Comparison of ENCODE assay signal across 27 cellular contexts in the genomic region with DNA sequence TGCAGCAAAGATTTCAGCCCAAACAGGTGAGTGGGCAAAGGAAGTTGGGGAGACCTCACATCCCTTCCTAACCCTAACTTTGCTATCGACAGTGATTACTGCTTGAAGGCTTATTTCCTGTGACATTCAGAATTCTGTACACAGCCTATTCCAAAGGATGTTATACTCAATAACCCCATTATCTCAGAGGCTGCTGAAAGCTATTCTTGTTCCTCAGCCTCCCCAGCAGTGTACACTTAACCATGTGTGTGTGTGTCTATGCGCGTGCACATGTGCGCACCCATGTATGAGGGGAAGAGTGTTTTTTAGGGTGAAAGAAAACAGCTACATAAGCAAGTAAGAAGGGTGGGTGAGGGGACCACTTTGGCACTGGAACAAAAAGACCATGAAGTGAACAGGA.
A peak's percentile ranks its signal among the peaks of the same experiment; 100 is the strongest.
DNase-seq lines count a peak whose midpoint lies in the region; ATAC-seq, FAIRE-seq and TF ChIP-seq lines count a peak whose summit lies in the region.
"Had no signal": no experiment of that assay in that cellular context is flagged by ENCODE, and none has a peak within 500 bp of the region (broad histone marks: within the 10 kb centered on the region; RNA-seq: fewer than 3 reads in every experiment).

No MANE protein-coding gene starts in this region.

- TF ChIP-seq CTCF in right atrium auricular region (IDR thresholded peaks at IDR 0.05) = no peak
- TF ChIP-seq CTCF in bronchial epithelial cell (IDR thresholded peaks at IDR 0.05; ENCODE audit: insufficient read depth, low read length, severe bottlenecking) = no peak
- no peak for TF ChIP-seq CTCF in neural crest cell (conservative IDR thresholded peaks at IDR 0.05)

- peak overlapping the region; percentile 8 for H3K4me3 Mint-ChIP-seq in neural crest cell

- H3K9me3 Mint-ChIP-seq in neural crest cell = no peaks in the 10 kb centered on the region

- H3K27ac Mint-ChIP-seq in neural crest cell (ENCODE audit: unreplicated experiment) = peak overlapping the region; percentile 21

- H3K4me3 ChIP-seq in right atrium auricular region = no peak overlapping the region
- H3K4me3 ChIP-seq in bronchial epithelial cell (ENCODE audit: low read depth, low read length) = no peak overlapping the region
- H3K4me3 ChIP-seq: SJSA1 had no signal

- no peaks in the 10 kb centered on the region for H3K27me3 Mint-ChIP-seq in neural crest cell (ENCODE audit: low read depth)

- H3K9me3 ChIP-seq in right atrium auricular region = no peaks in the 10 kb centered on the region
- H3K9me3 ChIP-seq: SJSA1 had no signal

- peak; percentile 76 for FAIRE-seq in bronchial epithelial cell (lab: Jason Lieb, UNC)
- FAIRE-seq: GM18507, HepG2 had no signal

- no peaks in the 10 kb centered on the region for H3K36me3 Mint-ChIP-seq in neural crest cell (ENCODE audit: low read depth)

- peaks cover 32% of the 10 kb centered on the region for H3K4me1 Mint-ChIP-seq in neural crest cell

- peak; percentile 24 for ATAC-seq in left ventricle myocardium superior
- ATAC-seq in GM21515 (IDR thresholded peaks at IDR 0.05; ENCODE audit: unreplicated experiment) = no peak
- no peak for ATAC-seq in stimulated activated naive CD8-positive, alpha-beta T cell treated with anti-CD3 and anti-CD28 coated beads, Interleukin-15, Interleukin-2, amounts not matched to agents 100 U/mL and 50 U/mL, for 24 hours
- ATAC-seq: HCT116, HepG2, PC-3, Right ventricle myocardium inferior had no signal

- DNase-seq in left ventricle myocardium superior = no peak
- DNase-seq in right atrium auricular region (ENCODE audit: low spot score) = no peak
- no peak for DNase-seq in bronchial epithelial cell (ENCODE audit: low read depth)
- DNase-seq in medulla oblongata (ENCODE audit: extremely low spot score) = peak; percentile 18
- no peak for DNase-seq in neural crest cell (ENCODE audit: low read depth, low spot score)
- DNase-seq in NCI-H748 (lab: John Stamatoyannopoulos, UW; ENCODE audit: unreplicated experiment) = no peak
- no peak for DNase-seq in stimulated activated naive CD8-positive, alpha-beta T cell treated with anti-CD3 and anti-CD28 coated beads, Interleukin-15, Interleukin-2, amounts not matched to agents 100 U/mL and 50 U/mL, for 24 hours
- DNase-seq: 8988T; ACHN; DMS153; KBM-7; MV-4-11; NCI-H1105; NCI-H1436 treated with DMSO at 0.1 percent for 48 hours; NCI-H187 treated with DMSO at 0.1 percent for 48 hours; NCI-H2171 treated with DMSO at 0.1 percent for 48 hours; NCI-H345; NCI-H510A treated with DMSO at 0.1 percent for 48 hours; NCI-H748 treated with DMSO at 0.1 percent for 48 hours; NK-92 treated with Interleukin-12 subunit alpha and Interleukin-12 subunit beta, amount 100 ng/mL, for 24 hours; PC-3 had no signal

- H3K27me3 ChIP-seq in right atrium auricular region (no peaks in the 10 kb centered on the region), bronchial epithelial cell (ENCODE audit: control insufficient read depth, insufficient read depth, low read length) (no peaks in the 10 kb centered on the region)
- H3K27me3 ChIP-seq: SJSA1 had no signal

- H3K36me3 ChIP-seq in right atrium auricular region (no peaks in the 10 kb centered on the region), bronchial epithelial cell (ENCODE audit: control insufficient read depth, insufficient read depth, low read length) (no peaks in the 10 kb centered on the region)
- H3K36me3 ChIP-seq: SJSA1 had no signal

- peak overlapping the region in 1 of 2 donors; percentile 87 for H3K27ac ChIP-seq in right atrium auricular region
- H3K27ac ChIP-seq: SJSA1 had no signal

- H3K4me1 ChIP-seq in right atrium auricular region = peaks cover 0 to 28% of the 10 kb centered on the region in 2 donors

- intact Hi-C loops in left ventricle myocardium superior (cut with micrococcal nuclease) = no loop called here
